Comparison of ENCODE assay signal across 1 cellular context in genomic region chr2:10501521-10501961, GRCh38.
TF ChIP-seq lines count a peak whose summit lies in the region.

No MANE protein-coding gene starts in this region.

TF ChIP-seq in SK-N-SH treated with all-trans-retinoic acid at 6 μM for 48 hours, 23 proteins besides CTCF, POLR2A, EP300 and RAD21:
- TF ChIP-seq ZC3H10 (CRISPR knock-in tag; IDR thresholded peaks at IDR 0.05), result no peak
- TF ChIP-seq ZFP30 (CRISPR knock-in tag; IDR thresholded peaks at IDR 0.05), result no peak
- no peak for TF ChIP-seq ISL1 (CRISPR knock-in tag; IDR thresholded peaks at IDR 0.05)
- no peak for TF ChIP-seq GLIS3 (CRISPR knock-in tag; IDR thresholded peaks at IDR 0.05)
- no peak for TF ChIP-seq TOX (CRISPR knock-in tag; IDR thresholded peaks at IDR 0.05; ENCODE audit: borderline replicate concordance)
- TF ChIP-seq, protein P1, sequence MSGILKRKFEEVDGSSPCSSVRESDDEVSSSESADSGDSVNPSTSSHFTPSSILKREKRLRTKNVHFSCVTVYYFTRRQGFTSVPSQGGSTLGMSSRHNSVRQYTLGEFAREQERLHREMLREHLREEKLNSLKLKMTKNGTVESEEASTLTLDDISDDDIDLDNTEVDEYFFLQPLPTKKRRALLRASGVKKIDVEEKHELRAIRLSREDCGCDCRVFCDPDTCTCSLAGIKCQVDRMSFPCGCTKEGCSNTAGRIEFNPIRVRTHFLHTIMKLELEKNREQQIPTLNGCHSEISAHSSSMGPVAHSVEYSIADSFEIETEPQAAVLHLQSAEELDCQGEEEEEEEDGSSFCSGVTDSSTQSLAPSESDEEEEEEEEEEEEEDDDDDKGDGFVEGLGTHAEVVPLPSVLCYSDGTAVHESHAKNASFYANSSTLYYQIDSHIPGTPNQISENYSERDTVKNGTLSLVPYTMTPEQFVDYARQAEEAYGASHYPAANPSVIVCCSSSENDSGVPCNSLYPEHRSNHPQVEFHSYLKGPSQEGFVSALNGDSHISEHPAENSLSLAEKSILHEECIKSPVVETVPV (CRISPR knock-in tag; IDR thresholded peaks at IDR 0.05), result no peak
- no peak for TF ChIP-seq ZNF70 (CRISPR knock-in tag; IDR thresholded peaks at IDR 0.05)
- TF ChIP-seq POU6F1 (CRISPR knock-in tag; IDR thresholded peaks at IDR 0.05; ENCODE audit: borderline replicate concordance, low read depth), result no peak
- TF ChIP-seq RARB (CRISPR knock-in tag; IDR thresholded peaks at IDR 0.05), result no peak
- no peak for TF ChIP-seq PPARA (CRISPR knock-in tag; IDR thresholded peaks at IDR 0.05; ENCODE audit: borderline replicate concordance)
- TF ChIP-seq OSR1 (CRISPR knock-in tag; IDR thresholded peaks at IDR 0.05), result no peak
- no peak for TF ChIP-seq ESRRG (CRISPR knock-in tag; IDR thresholded peaks at IDR 0.05)
- TF ChIP-seq CSDC2 (CRISPR knock-in tag; IDR thresholded peaks at IDR 0.05), result no peak
- no peak for TF ChIP-seq BACH2 (CRISPR knock-in tag; IDR thresholded peaks at IDR 0.05; ENCODE audit: borderline replicate concordance)
- TF ChIP-seq SNAI2 (CRISPR knock-in tag; IDR thresholded peaks at IDR 0.05), result no peak
- TF ChIP-seq, protein P2, sequence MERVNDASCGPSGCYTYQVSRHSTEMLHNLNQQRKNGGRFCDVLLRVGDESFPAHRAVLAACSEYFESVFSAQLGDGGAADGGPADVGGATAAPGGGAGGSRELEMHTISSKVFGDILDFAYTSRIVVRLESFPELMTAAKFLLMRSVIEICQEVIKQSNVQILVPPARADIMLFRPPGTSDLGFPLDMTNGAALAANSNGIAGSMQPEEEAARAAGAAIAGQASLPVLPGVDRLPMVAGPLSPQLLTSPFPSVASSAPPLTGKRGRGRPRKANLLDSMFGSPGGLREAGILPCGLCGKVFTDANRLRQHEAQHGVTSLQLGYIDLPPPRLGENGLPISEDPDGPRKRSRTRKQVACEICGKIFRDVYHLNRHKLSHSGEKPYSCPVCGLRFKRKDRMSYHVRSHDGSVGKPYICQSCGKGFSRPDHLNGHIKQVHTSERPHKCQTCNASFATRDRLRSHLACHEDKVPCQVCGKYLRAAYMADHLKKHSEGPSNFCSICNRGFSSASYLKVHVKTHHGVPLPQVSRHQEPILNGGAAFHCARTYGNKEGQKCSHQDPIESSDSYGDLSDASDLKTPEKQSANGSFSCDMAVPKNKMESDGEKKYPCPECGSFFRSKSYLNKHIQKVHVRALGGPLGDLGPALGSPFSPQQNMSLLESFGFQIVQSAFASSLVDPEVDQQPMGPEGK (CRISPR knock-in tag; IDR thresholded peaks at IDR 0.05; ENCODE audit: borderline replicate concordance), result no peak
- TF ChIP-seq TSHZ2 (CRISPR knock-in tag; IDR thresholded peaks at IDR 0.05), result no peak
- TF ChIP-seq ARNTL (CRISPR knock-in tag; IDR thresholded peaks at IDR 0.05; ENCODE audit: borderline replicate concordance, low read depth), result no peak
- no peak for TF ChIP-seq ZNF565 (CRISPR knock-in tag; conservative IDR thresholded peaks at IDR 0.05; ENCODE audit: low read depth)
